8 cellular contexts compared by ENCODE assay signal in genomic region chr10:46282460-46283216, GRCh38. TPM values are rescaled to one million over a fixed set of nuclear protein-coding genes. Genes with fewer than 3 reads are reported as not detected.
A peak's percentile ranks its signal among the peaks of the same experiment; 100 is the strongest.
DNase-seq lines count a peak whose midpoint lies in the region; ATAC-seq and TF ChIP-seq lines count a peak whose summit lies in the region.

No MANE protein-coding gene starts in this region.

- no peak overlapping the region for H3K4me3 ChIP-seq in fibroblast of mammary gland (ENCODE audit: control insufficient read depth, low read depth, low read length)

- H3K36me3 Mint-ChIP-seq in naive B cell, result no peaks in the 10 kb centered on the region

- H3K27me3 Mint-ChIP-seq in naive B cell, result peaks cover 13 to 22% (median 14%) of the 10 kb centered on the region in 3 donors

- H3K4me3 Mint-ChIP-seq in naive B cell, result peak overlapping the region; percentile 55 to 94 (median 75)

- peaks cover 18 to 31% (median 21%) of the 10 kb centered on the region in 3 donors for H3K4me1 Mint-ChIP-seq in naive B cell

- peak; percentile 56 for ATAC-seq in GM21526 (IDR thresholded peaks at IDR 0.05; ENCODE audit: low FRiP score, unreplicated experiment)
- peak; percentile 61 to 77 for ATAC-seq in naive B cell (ENCODE audit: low read depth in 2 of 2)
- no peak for ATAC-seq in GM21619 (IDR thresholded peaks at IDR 0.05; ENCODE audit: unreplicated experiment)

- DNase-seq in AG08396 (ENCODE audit: low spot score), result peak; percentile 94
- peak; percentile 62 for DNase-seq in NOMO-1 treated with DMSO at 0.1 percent for 48 hours (lab: John Stamatoyannopoulos, UW; ENCODE audit: unreplicated experiment)
- peak; percentile 44 to 45 for DNase-seq in activated T-helper 1 cell treated with anti-CD3 and anti-CD28 coated beads, Interleukin-2, amount 50 U/mL, for 16 hours (ENCODE audit: low read depth in 1 of 2, low spot score in 1 of 2)
- DNase-seq in fibroblast of mammary gland (ENCODE audit: low read depth), result peak; percentile 40
- peak; percentile 59 for DNase-seq in naive B cell
- DNase-seq in stimulated activated naive CD4-positive, alpha-beta T cell (lab: John Stamatoyannopoulos, UW), result peak in 5 of 6 experiments; percentile 28 to 67 (median 54)

- no peak overlapping the region for H3K27ac Mint-ChIP-seq in naive B cell

- TF ChIP-seq CTCF in fibroblast of mammary gland (conservative IDR thresholded peaks at IDR 0.05; ENCODE audit: control insufficient read depth, insufficient read depth, low read depth, low read length), result no peak

- H3K9me3 Mint-ChIP-seq in naive B cell, result peaks cover 0 to 1% (median 0%) of the 10 kb centered on the region in 7 donors

RNA-seq across cellular contexts. Expression of gene ANTXRL, which starts 4.2 kb away (rescaled TPM):
- not detected for polyA plus RNA-seq in naive B cell (ENCODE audit: low read depth in 6 of 6)

Comparison
In these comparisons a context has a peak if more than half of its experiments do, and no peak if none do; other contexts are left out.
1. DNase-seq: peak in every context shown above with its lines; median percentile 94 in AG08396; 62 in NOMO-1 treated with DMSO at 0.1 percent for 48 hours; 59 in naive B cell; 54 in stimulated activated naive CD4-positive, alpha-beta T cell; 44 in activated T-helper 1 cell treated with anti-CD3 and anti-CD28 coated beads, Interleukin-2, amount 50 U/mL, for 16 hours; 40 in fibroblast of mammary gland.